Comparison of ENCODE assay signal across 8 cellular contexts in genomic region chr6:31497595-31498476, GRCh38. TPM values are rescaled to one million over a fixed set of nuclear protein-coding genes. Genes with fewer than 3 reads are reported as not detected.
DNase-seq lines count a peak whose midpoint lies in the region; ATAC-seq, FAIRE-seq and TF ChIP-seq lines count a peak whose summit lies in the region.

TSS of gene MICB (plus strand) at chr6:31498145. CDS start at chr6:31498194, 49 bp downstream.

- no peaks in the 10 kb centered on the region for H3K9me3 Mint-ChIP-seq in central memory CD8-positive, alpha-beta T cell

- DNase-seq in DMS79 treated with DMSO at 0.1 percent for 48 hours (lab: John Stamatoyannopoulos, UW): peak; percentile 93
- DNase-seq in H4 (ENCODE audit: low spot score): peak; percentile 65
- peak; percentile 89 for DNase-seq in NCI-H1105 treated with DMSO at 0.1 percent for 48 hours (lab: John Stamatoyannopoulos, UW)
- peak; percentile 64 to 77 for DNase-seq in central memory CD8-positive, alpha-beta T cell (ENCODE audit: low spot score in 2 of 2)
- DNase-seq in keratinocyte (ENCODE audit: low read depth, low spot score): peak; percentile 46
- DNase-seq in stimulated activated CD4-positive, alpha-beta T cell treated with anti-CD3 and anti-CD28 coated beads, Interleukin-1b, Interleukin-23, amount 100 ng/mL, for 1 hour (ENCODE audit: low read depth in 2 of 2): peak; percentile 53 to 76
- no peak for DNase-seq in occipital lobe (lab: John Stamatoyannopoulos, UW)

- H3K27ac Mint-ChIP-seq in central memory CD8-positive, alpha-beta T cell (ENCODE audit: low read depth): peak within 1 kb of the TSS; percentile 86

- peak within 1 kb of the TSS; percentile 83 for H3K4me2 ChIP-seq in keratinocyte (ENCODE audit: control insufficient read depth, extremely low read depth, insufficient read depth, low read depth, low read length)

- H3K36me3 ChIP-seq in keratinocyte (ENCODE audit: control insufficient read depth in 2 of 2, extremely low read depth in 1 of 2, insufficient read depth in 2 of 2, low read length in 2 of 2): no peaks in the 10 kb centered on the region

- peak within 1 kb of the TSS; percentile 66 for H3K27ac ChIP-seq in keratinocyte (ENCODE audit: control insufficient read depth, insufficient read depth, low read length)

- peak within 1 kb of the TSS; percentile 86 for H3K4me3 Mint-ChIP-seq in central memory CD8-positive, alpha-beta T cell

- H3K79me2 ChIP-seq in keratinocyte (ENCODE audit: control insufficient read depth, insufficient read depth, low read length): peaks cover 16% of the 10 kb centered on the region

- peak; percentile 80 to 81 for ATAC-seq in activated CD4-positive, CD25-positive, alpha-beta regulatory T cell treated with anti-CD3 and anti-CD28 coated beads, Interleukin-2, amount 50 U/mL, for 24 hours
- peak; percentile 70 for ATAC-seq in central memory CD8-positive, alpha-beta T cell (replicated peaks; ENCODE audit: extremely low read depth, poor library complexity, severe bottlenecking)

- H3K4me1 Mint-ChIP-seq in central memory CD8-positive, alpha-beta T cell: peaks cover 79% of the 10 kb centered on the region

- no peak for FAIRE-seq in keratinocyte (lab: Jason Lieb, UNC)

- no peaks in the 10 kb centered on the region for H3K9me1 ChIP-seq in keratinocyte (ENCODE audit: control insufficient read depth, extremely low read depth, insufficient read depth, low read length)

- peaks cover 9% of the 10 kb centered on the region for H3K36me3 Mint-ChIP-seq in central memory CD8-positive, alpha-beta T cell (ENCODE audit: insufficient read depth)

- peaks cover 20% of the 10 kb centered on the region for H3K4me1 ChIP-seq in keratinocyte (ENCODE audit: control insufficient read depth, extremely low read depth, insufficient read depth, low read length)

- H3K4me3 ChIP-seq in keratinocyte (ENCODE audit: control insufficient read depth in 2 of 3, extremely low read depth in 1 of 3, insufficient read depth in 2 of 3, low read depth in 1 of 3, low read length in 3 of 3): peak within 1 kb of the TSS; percentile 48 to 78 (median 76)

- H4K20me1 ChIP-seq in keratinocyte (ENCODE audit: control insufficient read depth, extremely low read depth, insufficient read depth, low read length): no peaks in the 10 kb centered on the region

- dilution Hi-C loops in keratinocyte (cut with MboI; ENCODE audit: extremely low pct_ligation_motif_present, low sequenced_read_pairs): no loop called here

- no peaks in the 10 kb centered on the region for H3K9me3 ChIP-seq in keratinocyte (ENCODE audit: control insufficient read depth, low read depth, low read length)

- peak within 1 kb of the TSS; percentile 69 for H3K9ac ChIP-seq in keratinocyte (ENCODE audit: control insufficient read depth, extremely low read depth, insufficient read depth, low read length)

- no peak for TF ChIP-seq CTCF in keratinocyte (optimal IDR thresholded peaks at IDR 0.05 in 1 of 3, IDR thresholded peaks at IDR 0.05 in 1 of 3, conservative IDR thresholded peaks at IDR 0.05 in 1 of 3; ENCODE audit: extremely low read depth in 1 of 3, insufficient read depth in 2 of 3, low read length in 3 of 3)

- peak within 1 kb of the TSS; percentile 91 for H2AFZ ChIP-seq in keratinocyte (ENCODE audit: control insufficient read depth, low read length)

- H3K27me3 ChIP-seq in keratinocyte (ENCODE audit: control insufficient read depth, extremely low read depth, insufficient read depth, low read length): no peaks in the 10 kb centered on the region

- no peaks in the 10 kb centered on the region for H3K27me3 Mint-ChIP-seq in central memory CD8-positive, alpha-beta T cell

RNA-seq across cellular contexts. Expression of gene MICB, which starts in this region (rescaled TPM):
- 12.2 and 14.5 TPM in 2 replicates for total RNA-seq in H4 (2014; rRNA removed; shearing (Covaris generic))
- 6.0 to 18.1 TPM (median 8.6 TPM) in 3 replicates for polyA plus RNA-seq in keratinocyte
- 0.69 TPM for polyA plus RNA-seq in keratinocyte (2011; ENCODE audit: low read depth)
- polyA plus RNA-seq in keratinocyte (2011; cell fraction: cytosol; rRNA removed): 6.2 and 8.3 TPM in 2 replicates
- 7.2 and 7.6 TPM in 2 replicates for polyA plus RNA-seq in keratinocyte (2011; cell fraction: nucleus; rRNA removed)
- 1.4 and 10.3 TPM in 2 replicates for polyA plus RNA-seq in keratinocyte (2012; ENCODE audit: low replicate concordance)
- polyA minus RNA-seq in keratinocyte: 8.9 to 25.9 TPM (median 9.9 TPM) in 3 replicates
- 10.2 TPM for polyA minus RNA-seq in keratinocyte (2011; cell fraction: cytosol; rRNA and poly(A)+ RNA removed)
- 3.2 and 7.9 TPM in 2 replicates for polyA minus RNA-seq in keratinocyte (2011; cell fraction: nucleus; rRNA and poly(A)+ RNA removed)
- 0.47 TPM for total RNA-seq in occipital lobe
